ENCODE assay signal across 1 cellular context in the genomic region with DNA sequence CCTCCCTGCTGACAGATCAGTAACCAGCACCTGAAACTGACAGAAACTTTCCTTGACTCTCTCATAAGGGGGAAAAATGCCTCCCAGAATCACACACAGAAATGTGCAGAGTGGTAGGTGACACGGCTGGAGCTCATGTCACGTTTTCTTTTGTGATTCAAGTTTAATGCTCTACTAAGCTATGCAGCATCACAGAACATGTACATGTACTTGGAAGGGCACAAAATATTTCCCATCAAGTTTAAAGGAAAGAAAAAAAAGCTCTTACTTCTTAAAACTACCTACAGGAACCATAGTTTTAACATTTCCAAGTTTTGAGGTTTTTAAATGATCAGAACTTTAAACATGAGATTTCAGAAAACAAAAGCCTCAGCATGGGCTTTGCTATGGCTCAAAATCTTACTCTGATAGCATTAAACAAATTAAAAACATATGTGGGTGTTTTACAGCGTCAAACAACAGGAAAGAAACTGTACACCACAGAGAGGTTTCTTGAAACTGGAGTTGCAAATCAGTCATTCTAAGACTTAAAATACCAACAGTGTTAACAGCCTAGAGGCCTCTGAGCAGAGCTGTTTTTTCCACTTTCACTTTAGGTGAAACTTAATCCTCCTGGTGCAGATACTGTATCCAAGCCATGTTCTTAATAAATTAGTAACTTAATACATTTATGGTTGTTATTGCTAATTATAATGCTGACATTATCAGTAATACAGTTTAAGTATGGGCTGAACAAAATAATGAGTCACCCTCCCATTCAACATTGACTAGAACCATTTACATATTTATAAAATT.
TF ChIP-seq lines count a peak whose summit lies in the region.

No MANE protein-coding gene starts in this region.

TF ChIP-seq in GM23338, 12 proteins besides CTCF, POLR2A, EP300 and RAD21 (continued from another document):
- TF ChIP-seq, protein P1, sequence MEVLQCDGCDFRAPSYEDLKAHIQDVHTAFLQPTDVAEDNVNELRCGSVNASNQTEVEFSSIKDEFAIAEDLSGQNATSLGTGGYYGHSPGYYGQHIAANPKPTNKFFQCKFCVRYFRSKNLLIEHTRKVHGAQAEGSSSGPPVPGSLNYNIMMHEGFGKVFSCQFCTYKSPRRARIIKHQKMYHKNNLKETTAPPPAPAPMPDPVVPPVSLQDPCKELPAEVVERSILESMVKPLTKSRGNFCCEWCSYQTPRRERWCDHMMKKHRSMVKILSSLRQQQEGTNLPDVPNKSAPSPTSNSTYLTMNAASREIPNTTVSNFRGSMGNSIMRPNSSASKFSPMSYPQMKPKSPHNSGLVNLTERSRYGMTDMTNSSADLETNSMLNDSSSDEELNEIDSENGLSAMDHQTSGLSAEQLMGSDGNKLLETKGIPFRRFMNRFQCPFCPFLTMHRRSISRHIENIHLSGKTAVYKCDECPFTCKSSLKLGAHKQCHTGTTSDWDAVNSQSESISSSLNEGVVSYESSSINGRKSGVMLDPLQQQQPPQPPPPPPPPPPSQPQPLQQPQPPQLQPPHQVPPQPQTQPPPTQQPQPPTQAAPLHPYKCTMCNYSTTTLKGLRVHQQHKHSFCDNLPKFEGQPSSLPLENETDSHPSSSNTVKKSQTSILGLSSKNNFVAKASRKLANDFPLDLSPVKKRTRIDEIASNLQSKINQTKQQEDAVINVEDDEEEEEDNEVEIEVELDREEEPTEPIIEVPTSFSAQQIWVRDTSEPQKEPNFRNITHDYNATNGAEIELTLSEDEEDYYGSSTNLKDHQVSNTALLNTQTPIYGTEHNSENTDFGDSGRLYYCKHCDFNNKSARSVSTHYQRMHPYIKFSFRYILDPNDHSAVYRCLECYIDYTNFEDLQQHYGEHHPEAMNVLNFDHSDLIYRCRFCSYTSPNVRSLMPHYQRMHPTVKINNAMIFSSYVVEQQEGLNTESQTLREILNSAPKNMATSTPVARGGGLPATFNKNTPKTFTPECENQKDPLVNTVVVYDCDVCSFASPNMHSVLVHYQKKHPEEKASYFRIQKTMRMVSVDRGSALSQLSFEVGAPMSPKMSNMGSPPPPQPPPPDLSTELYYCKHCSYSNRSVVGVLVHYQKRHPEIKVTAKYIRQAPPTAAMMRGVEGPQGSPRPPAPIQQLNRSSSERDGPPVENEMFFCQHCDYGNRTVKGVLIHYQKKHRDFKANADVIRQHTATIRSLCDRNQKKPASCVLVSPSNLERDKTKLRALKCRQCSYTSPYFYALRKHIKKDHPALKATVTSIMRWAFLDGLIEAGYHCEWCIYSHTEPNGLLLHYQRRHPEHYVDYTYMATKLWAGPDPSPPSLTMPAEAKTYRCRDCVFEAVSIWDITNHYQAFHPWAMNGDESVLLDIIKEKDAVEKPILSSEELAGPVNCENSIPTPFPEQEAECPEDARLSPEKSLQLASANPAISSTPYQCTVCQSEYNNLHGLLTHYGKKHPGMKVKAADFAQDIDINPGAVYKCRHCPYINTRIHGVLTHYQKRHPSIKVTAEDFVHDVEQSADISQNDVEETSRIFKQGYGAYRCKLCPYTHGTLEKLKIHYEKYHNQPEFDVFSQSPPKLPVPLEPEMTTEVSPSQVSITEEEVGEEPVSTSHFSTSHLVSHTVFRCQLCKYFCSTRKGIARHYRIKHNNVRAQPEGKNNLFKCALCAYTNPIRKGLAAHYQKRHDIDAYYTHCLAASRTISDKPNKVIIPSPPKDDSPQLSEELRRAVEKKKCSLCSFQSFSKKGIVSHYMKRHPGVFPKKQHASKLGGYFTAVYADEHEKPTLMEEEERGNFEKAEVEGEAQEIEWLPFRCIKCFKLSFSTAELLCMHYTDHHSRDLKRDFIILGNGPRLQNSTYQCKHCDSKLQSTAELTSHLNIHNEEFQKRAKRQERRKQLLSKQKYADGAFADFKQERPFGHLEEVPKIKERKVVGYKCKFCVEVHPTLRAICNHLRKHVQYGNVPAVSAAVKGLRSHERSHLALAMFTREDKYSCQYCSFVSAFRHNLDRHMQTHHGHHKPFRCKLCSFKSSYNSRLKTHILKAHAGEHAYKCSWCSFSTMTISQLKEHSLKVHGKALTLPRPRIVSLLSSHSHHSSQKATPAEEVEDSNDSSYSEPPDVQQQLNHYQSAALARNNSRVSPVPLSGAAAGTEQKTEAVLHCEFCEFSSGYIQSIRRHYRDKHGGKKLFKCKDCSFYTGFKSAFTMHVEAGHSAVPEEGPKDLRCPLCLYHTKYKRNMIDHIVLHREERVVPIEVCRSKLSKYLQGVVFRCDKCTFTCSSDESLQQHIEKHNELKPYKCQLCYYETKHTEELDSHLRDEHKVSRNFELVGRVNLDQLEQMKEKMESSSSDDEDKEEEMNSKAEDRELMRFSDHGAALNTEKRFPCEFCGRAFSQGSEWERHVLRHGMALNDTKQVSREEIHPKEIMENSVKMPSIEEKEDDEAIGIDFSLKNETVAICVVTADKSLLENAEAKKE (CRISPR knock-in tag; IDR thresholded peaks at IDR 0.05): no peak
- TF ChIP-seq, protein P2, sequence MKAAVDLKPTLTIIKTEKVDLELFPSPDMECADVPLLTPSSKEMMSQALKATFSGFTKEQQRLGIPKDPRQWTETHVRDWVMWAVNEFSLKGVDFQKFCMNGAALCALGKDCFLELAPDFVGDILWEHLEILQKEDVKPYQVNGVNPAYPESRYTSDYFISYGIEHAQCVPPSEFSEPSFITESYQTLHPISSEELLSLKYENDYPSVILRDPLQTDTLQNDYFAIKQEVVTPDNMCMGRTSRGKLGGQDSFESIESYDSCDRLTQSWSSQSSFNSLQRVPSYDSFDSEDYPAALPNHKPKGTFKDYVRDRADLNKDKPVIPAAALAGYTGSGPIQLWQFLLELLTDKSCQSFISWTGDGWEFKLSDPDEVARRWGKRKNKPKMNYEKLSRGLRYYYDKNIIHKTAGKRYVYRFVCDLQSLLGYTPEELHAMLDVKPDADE (IDR thresholded peaks at IDR 0.05): no peak
- no peak for TF ChIP-seq NANOG (IDR thresholded peaks at IDR 0.05; ENCODE audit: borderline replicate concordance)
- no peak for TF ChIP-seq EZH2 (IDR thresholded peaks at IDR 0.05; ENCODE audit: low read depth, unreplicated experiment)
